In genomic region chr9:14942037-14942436, GRCh38 we compare ENCODE assay signal across 26 cellular contexts. TPM values are rescaled to one million over a fixed set of nuclear protein-coding genes. Genes with fewer than 3 reads are reported as not detected.
DNase-seq lines count a peak whose midpoint lies in the region; ATAC-seq, FAIRE-seq and TF ChIP-seq lines count a peak whose summit lies in the region.
"Had no signal": no experiment of that assay in that cellular context is flagged by ENCODE, and none has a peak within 500 bp of the region (broad histone marks: within the 10 kb centered on the region; RNA-seq: fewer than 3 reads in every experiment).

No MANE protein-coding gene starts in this region.

- H3K9me3 Mint-ChIP-seq in nephron = peaks cover 2% of the 10 kb centered on the region
- H3K9me3 Mint-ChIP-seq: T-cell had no signal

- WGBS in gastroesophageal sphincter (ENCODE audit: low coverage in 1 of 2), 2 donors = 23 to 39% methylated on average over 6 of the region's 6 CpGs

- TF ChIP-seq EP300 in gastroesophageal sphincter (IDR thresholded peaks at IDR 0.05) = no peak

- H3K36me3 ChIP-seq in gastroesophageal sphincter (no peaks in the 10 kb centered on the region), kidney (ENCODE audit: control insufficient read depth in 1 of 2, insufficient read depth in 2 of 2, low read length in 2 of 2) (no peaks in the 10 kb centered on the region)
- H3K36me3 ChIP-seq: ascending aorta, BLaER1, tibial artery had no signal

- H3K4me3 Mint-ChIP-seq in nephron = peak overlapping the region in 1 of 3 experiments; percentile 1
- H3K4me3 Mint-ChIP-seq: IgD-negative memory B cell; stimulated activated naive CD8-positive, alpha-beta T cell treated with anti-CD3 and anti-CD28 coated beads, Interleukin-15, amount 100 ng/mL, for 72 hours; T-cell had no signal

- H3K9ac ChIP-seq in kidney (ENCODE audit: low read length in 2 of 2) = no peak overlapping the region
- H3K9ac ChIP-seq: BLaER1 had no signal

- ATAC-seq in Right ventricle myocardium inferior (peak; percentile 85), gastroesophageal sphincter (peak; percentile 74), HG02852 (IDR thresholded peaks at IDR 0.05; ENCODE audit: unreplicated experiment) (no peak)
- ATAC-seq: A549; stimulated activated naive CD8-positive, alpha-beta T cell treated with anti-CD3 and anti-CD28 coated beads, Interleukin-15, amount 100 ng/mL, for 72 hours; T-cell had no signal

- no peak for TF ChIP-seq CTCF in gastroesophageal sphincter (IDR thresholded peaks at IDR 0.05)
- TF ChIP-seq CTCF in nephron (IDR thresholded peaks at IDR 0.05; ENCODE audit: unreplicated experiment in 3 of 3) = no peak
- no peak for TF ChIP-seq CTCF in kidney (IDR thresholded peaks at IDR 0.05; ENCODE audit: borderline replicate concordance, extremely low read depth, insufficient read depth)

- no peak for FAIRE-seq in kidney (lab: Jason Lieb, UNC)
- FAIRE-seq: A549, TTC549 had no signal

- no peaks in the 10 kb centered on the region for H3K36me3 Mint-ChIP-seq in nephron (ENCODE audit: low read depth)
- H3K36me3 Mint-ChIP-seq: IgD-negative memory B cell, T-cell had no signal

- TF ChIP-seq POLR2A in gastroesophageal sphincter (IDR thresholded peaks at IDR 0.05) = no peak

- H3K27ac Mint-ChIP-seq in nephron = peak overlapping the region; percentile 55 to 90 (median 70)
- H3K27ac Mint-ChIP-seq: IgD-negative memory B cell; stimulated activated naive CD8-positive, alpha-beta T cell treated with anti-CD3 and anti-CD28 coated beads, Interleukin-15, amount 100 ng/mL, for 72 hours; T-cell had no signal

- H3K4me1 Mint-ChIP-seq in nephron = peaks cover 24% of the 10 kb centered on the region
- H3K4me1 Mint-ChIP-seq: IgD-negative memory B cell; stimulated activated naive CD8-positive, alpha-beta T cell treated with anti-CD3 and anti-CD28 coated beads, Interleukin-15, amount 100 ng/mL, for 72 hours; T-cell had no signal

- no peak for DNase-seq in Right ventricle myocardium inferior (ENCODE audit: missing footprints)
- DNase-seq in cardiac septum (ENCODE audit: low spot score) = no peak
- no peak for DNase-seq in NCI-H446 treated with DMSO at 0.1 percent for 48 hours (lab: John Stamatoyannopoulos, UW)
- DNase-seq in MV-4-11 (lab: John Stamatoyannopoulos, UW) = no peak
- no peak for DNase-seq in kidney
- DNase-seq: activated CD4-positive, alpha-beta T cell treated with anti-CD3 and anti-CD28 coated beads for 48 hours; activated naive CD4-positive, alpha-beta T cell treated with anti-CD3 and anti-CD28 coated beads, Interleukin-2, amount 50 U/mL, for 16 hours; activated T-cell treated with anti-CD3 and anti-CD28 coated beads, Interleukin-2, amount 50 U/mL, for 48 hours; central memory CD4-positive, alpha-beta T cell; COR-L47; hippocampal formation; MM.1S; NCI-H146; NCI-H345; stimulated activated naive CD8-positive, alpha-beta T cell treated with anti-CD3 and anti-CD28 coated beads, Interleukin-15, amount 100 ng/mL, for 72 hours; T-cell; tibial artery had no signal

- no peak overlapping the region for H3K4me3 ChIP-seq in gastroesophageal sphincter
- H3K4me3 ChIP-seq in kidney (ENCODE audit: low read length in 2 of 2) = no peak overlapping the region
- H3K4me3 ChIP-seq: A549, ascending aorta, BLaER1, lung, tibial artery had no signal

- no peaks in the 10 kb centered on the region for H3K27me3 ChIP-seq in gastroesophageal sphincter
- H3K27me3 ChIP-seq: ascending aorta, BLaER1, tibial artery had no signal

- intact Hi-C loops in Right ventricle myocardium inferior (cut with DNase I) (no loop called here), cardiac septum (cut with DNase I) (no loop called here), kidney (cut with DNase I) (no loop called here)

- H3K4me1 ChIP-seq in gastroesophageal sphincter (no peaks in the 10 kb centered on the region), kidney (ENCODE audit: control insufficient read depth in 1 of 2, insufficient read depth in 1 of 2, low read depth in 1 of 2, low read length in 2 of 2) (no peaks in the 10 kb centered on the region)
- H3K4me1 ChIP-seq: A549, ascending aorta, BLaER1, tibial artery had no signal

- H3K9me3 ChIP-seq in gastroesophageal sphincter (peaks cover 0 to 5% (median 0%) of the 10 kb centered on the region in 3 donors), kidney (ENCODE audit: control insufficient read depth in 1 of 2, low read length in 2 of 2) (no peaks in the 10 kb centered on the region)
- H3K9me3 ChIP-seq: A549, ascending aorta, BLaER1, tibial artery had no signal

- H3K27ac ChIP-seq in gastroesophageal sphincter (peak overlapping the region in 2 of 4 donors; percentile 17 to 24), kidney (ENCODE audit: low read depth in 2 of 2, low read length in 2 of 2) (no peak overlapping the region)
- H3K27ac ChIP-seq: A549, ascending aorta, BLaER1, tibial artery had no signal

- no peaks in the 10 kb centered on the region for H3K27me3 Mint-ChIP-seq in nephron (ENCODE audit: low read depth)
- H3K27me3 Mint-ChIP-seq: IgD-negative memory B cell; stimulated activated naive CD8-positive, alpha-beta T cell treated with anti-CD3 and anti-CD28 coated beads, Interleukin-15, amount 100 ng/mL, for 72 hours had no signal

RNA-seq across cellular contexts. Expression of gene FREM1, which starts 31.8 kb away (rescaled TPM):
- total RNA-seq in Right ventricle myocardium inferior = 2.9 TPM
- 2.4 TPM for total RNA-seq in cardiac septum
- 1 to 10 TPM in 3 of 4 donors, under 1 TPM in 1; 0.59 to 4.8 (median 2.7) TPM for total RNA-seq in gastroesophageal sphincter
- total RNA-seq in kidney = 8.3 TPM
- 17.0 TPM for polyA plus RNA-seq in kidney (ENCODE audit: insufficient read depth, low read depth, low replicate concordance)
- polyA plus RNA-seq: A549, IgD-negative memory B cell had no signal
